Comparison of ENCODE assay signal across 16 cellular contexts in the genomic region with DNA sequence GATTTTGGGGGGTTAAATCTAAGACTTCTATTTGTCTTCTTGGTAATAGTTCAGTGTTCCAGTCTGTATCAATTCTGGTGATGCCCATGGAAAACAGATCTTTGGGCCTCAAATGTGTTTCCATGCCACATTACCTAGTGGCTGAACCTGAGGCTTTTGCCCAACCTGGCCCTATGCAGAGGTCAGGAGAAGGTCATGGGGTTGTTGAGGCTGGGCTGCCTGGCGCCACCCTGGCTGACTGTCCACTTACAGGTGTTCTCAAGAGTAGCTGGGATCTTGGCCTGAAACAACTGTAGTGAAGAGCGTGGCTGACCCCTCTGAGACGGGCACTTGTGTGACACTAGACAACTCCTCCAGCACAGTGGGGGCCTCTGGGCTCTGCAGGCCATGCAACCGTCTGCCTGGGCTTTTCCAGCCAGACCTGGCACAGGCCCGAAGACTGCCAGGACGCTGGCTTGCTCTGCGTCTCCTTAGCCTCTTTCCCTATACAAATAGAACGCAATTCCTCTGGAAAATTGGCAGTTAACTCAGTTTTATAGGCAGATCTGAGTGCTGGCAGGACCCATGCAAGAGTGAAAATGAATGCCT.
"Had no signal": no experiment of that assay in that cellular context is flagged by ENCODE, and none has a peak within 500 bp of the region (broad histone marks: within the 10 kb centered on the region; RNA-seq: fewer than 3 reads in every experiment).

No MANE protein-coding gene starts in this region.

- H3K27ac ChIP-seq: epithelial cell of prostate, esophagus muscularis mucosa, gastroesophageal sphincter, ovary, right atrium auricular region, sigmoid colon, skin epidermis had no signal

- H3K36me3 ChIP-seq: esophagus muscularis mucosa, gastroesophageal sphincter, ovary, right atrium auricular region, sigmoid colon had no signal

- DNase-seq: cerebellar nuclear complex; effector memory CD8-positive, alpha-beta T cell; immature natural killer cell; left ventricle myocardium superior; natural killer cell; nucleus accumbens; ovary; sigmoid colon; stimulated activated CD4-positive, alpha-beta T cell treated with anti-CD3 and anti-CD28 coated beads, Interleukin-2, amount 100 ng/mL, for 24 hours; stimulated activated CD4-positive, alpha-beta T cell treated with anti-CD3 and anti-CD28 coated beads, Interleukin-4, amount 100 ng/mL, for 4 hours; stimulated activated naive CD4-positive, alpha-beta T cell had no signal

- H3K4me3 ChIP-seq: esophagus muscularis mucosa, gastroesophageal sphincter, ovary, right atrium auricular region, sigmoid colon, skin epidermis had no signal

- H3K4me1 ChIP-seq: esophagus muscularis mucosa, gastroesophageal sphincter, right atrium auricular region, sigmoid colon had no signal

- ATAC-seq: effector memory CD8-positive, alpha-beta T cell; gastroesophageal sphincter; left ventricle myocardium superior; natural killer cell had no signal

- H3K9me3 ChIP-seq: esophagus muscularis mucosa, gastroesophageal sphincter, ovary, right atrium auricular region, sigmoid colon had no signal

- H3K27me3 ChIP-seq: esophagus muscularis mucosa, gastroesophageal sphincter, ovary, right atrium auricular region, sigmoid colon had no signal
